ENCODE assay signal across 21 cellular contexts in genomic region chr7:135601182-135601581, GRCh38. TPM values are rescaled to one million over a fixed set of nuclear protein-coding genes. Genes with fewer than 3 reads are reported as not detected.
DNase-seq lines count a peak whose midpoint lies in the region; ATAC-seq, FAIRE-seq and TF ChIP-seq lines count a peak whose summit lies in the region.
"Had no signal": no experiment of that assay in that cellular context is flagged by ENCODE, and none has a peak within 500 bp of the region (broad histone marks: within the 10 kb centered on the region; RNA-seq: fewer than 3 reads in every experiment).

No MANE protein-coding gene starts in this region.

- no peaks in the 10 kb centered on the region for H4K20me1 ChIP-seq in IMR-90 (ENCODE audit: insufficient read depth, low read length)

- no peak for TF ChIP-seq POLR2A in IMR-90 (IDR thresholded peaks at IDR 0.05; ENCODE audit: low read depth, low read length)

- DNase-seq in AG09309 (ENCODE audit: low read depth) (peak; percentile 4), IMR-90 (peak; percentile 67), bronchial epithelial cell (ENCODE audit: low read depth) (peak; percentile 48), globus pallidus (ENCODE audit: low spot score) (peak; percentile 20), NCI-H526 treated with DMSO at 0.1 percent for 48 hours (lab: John Stamatoyannopoulos, UW) (no peak), GDM1 (lab: John Stamatoyannopoulos, UW) (no peak), NCI-H1092 treated with DMSO at 0.1 percent for 48 hours (lab: John Stamatoyannopoulos, UW) (no peak)
- DNase-seq: activated CD4-positive, alpha-beta T cell treated with anti-CD3 and anti-CD28 coated beads, Interleukin-2, amount 50 U/mL, for 4 hours; effector memory CD8-positive, alpha-beta T cell; mesendoderm; natural killer cell; NCI-H1436 treated with DMSO at 0.1 percent for 48 hours; NCI-H69; pancreas; stimulated activated CD4-positive, alpha-beta T cell treated with anti-CD3 and anti-CD28 coated beads, Interleukin-2, amount 100 ng/mL, for 24 hours; stimulated activated naive CD4-positive, alpha-beta T cell treated with Interleukin-2 at 50 U/mL for 16 hours; transverse colon had no signal

- CTCF ChIA-PET in IMR-90 (lab: Yijun Ruan, JAX): interaction anchor here (0.6 to 0.8 kb wide), 2 partner anchors 20 to 428 kb away, joined by 3 to 4 read pairs; no protein-coding TSS in a partner anchor

- no peaks in the 10 kb centered on the region for H3K9me1 ChIP-seq in IMR-90 (ENCODE audit: insufficient read depth, low read length)

- no peak overlapping the region for H2BK5ac ChIP-seq in IMR-90 (ENCODE audit: low read depth, low read length, poor library complexity, severe bottlenecking)

- no peak overlapping the region for H2AFZ ChIP-seq in IMR-90 (replicated peaks; ENCODE audit: low read length, poor library complexity)

- H2BK20ac ChIP-seq in IMR-90 (ENCODE audit: low read depth, low read length): no peak overlapping the region

- no peak overlapping the region for H4K8ac ChIP-seq in IMR-90 (ENCODE audit: low read depth in 2 of 2, low read length in 2 of 2)

- H3K14ac ChIP-seq in IMR-90 (replicated peaks; ENCODE audit: low read depth, low read length): no peak overlapping the region

- no peak for FAIRE-seq in bronchial epithelial cell (lab: Jason Lieb, UNC)
- FAIRE-seq: GM18507, H1, pancreas had no signal

- no peaks in the 10 kb centered on the region for H3K9me3 ChIP-seq in IMR-90 (ENCODE audit: control insufficient read depth, insufficient read depth, low read length)
- H3K9me3 ChIP-seq: pancreas had no signal

- no peak overlapping the region for H3K18ac ChIP-seq in IMR-90 (ENCODE audit: low read depth, low read length)

- no peak overlapping the region for H2BK120ac ChIP-seq in IMR-90 (ENCODE audit: low read depth, low read length)

- no peaks in the 10 kb centered on the region; a peak in 2 of 4 replicates for H3K79me1 ChIP-seq in IMR-90 (ENCODE audit: low read depth in 1 of 2, low read length in 2 of 2)

- H3K4ac ChIP-seq in IMR-90 (ENCODE audit: low read depth, low read length): no peak overlapping the region

- H3K27me3 ChIP-seq in IMR-90 (ENCODE audit: control insufficient read depth, insufficient read depth, low read length): no peaks in the 10 kb centered on the region
- no peaks in the 10 kb centered on the region for H3K27me3 ChIP-seq in bronchial epithelial cell (ENCODE audit: control insufficient read depth, insufficient read depth, low read length)
- H3K27me3 ChIP-seq: pancreas, transverse colon had no signal

- H3K36me3 ChIP-seq in IMR-90 (ENCODE audit: control insufficient read depth, insufficient read depth, low read length) (peaks cover 7% of the 10 kb centered on the region; the same call in 1 of the 2 replicates), bronchial epithelial cell (ENCODE audit: control insufficient read depth, insufficient read depth, low read length) (peaks cover 8% of the 10 kb centered on the region)

- H3K4me2 ChIP-seq in IMR-90 (ENCODE audit: low read depth, low read length): no peak overlapping the region

- no peak for TF ChIP-seq RAD21 in IMR-90 (IDR thresholded peaks at IDR 0.05; ENCODE audit: low read length)

- no peak for TF ChIP-seq CTCF in AG09309 (IDR thresholded peaks at IDR 0.05; ENCODE audit: control insufficient read depth, insufficient read depth, low read depth, low read length, missing control alignments)
- TF ChIP-seq CTCF in IMR-90 (conservative IDR thresholded peaks at IDR 0.05; ENCODE audit: low read depth, low read length): no peak
- TF ChIP-seq CTCF in bronchial epithelial cell (IDR thresholded peaks at IDR 0.05; ENCODE audit: insufficient read depth, low read length, severe bottlenecking): no peak

- BruUV-seq in IMR-90 (replicated peaks; lab: Mats Ljungman, UMichigan): no TSS peak

- in situ Hi-C loops in IMR-90 (cut with MboI; ENCODE audit: low sequenced_read_pairs): no loop called here

- no peak overlapping the region for H2BK15ac ChIP-seq in IMR-90 (ENCODE audit: low read depth, low read length)

- H3K23ac ChIP-seq in IMR-90 (ENCODE audit: low read depth, low read length): no peak overlapping the region

- dilution Hi-C loops in IMR-90 (cut with HindIII; ENCODE audit: low sequenced_read_pairs, unreplicated experiment): no loop called here

- POLR2A ChIA-PET in IMR-90 (lab: Charles Lee; ENCODE audit: unreplicated experiment): interaction anchor here (0.6 kb wide), 1 partner anchor 16 kb away, joined by 3 read pairs; no protein-coding TSS in a partner anchor

- no peak overlapping the region for H3K56ac ChIP-seq in IMR-90 (ENCODE audit: extremely low read depth, insufficient read depth, low read length)

- H4K91ac ChIP-seq in IMR-90 (ENCODE audit: insufficient read depth, low read depth, low read length): no peak overlapping the region

- no peak overlapping the region for H3K4me3 ChIP-seq in AG09309 (ENCODE audit: control insufficient read depth, low read depth, low read length)
- no peak overlapping the region for H3K4me3 ChIP-seq in IMR-90 (ENCODE audit: insufficient read depth, low read depth, low read length)
- no peak overlapping the region for H3K4me3 ChIP-seq in bronchial epithelial cell (ENCODE audit: low read depth, low read length)
- H3K4me3 ChIP-seq: pancreas, transverse colon had no signal

- H4K5ac ChIP-seq in IMR-90 (ENCODE audit: low read depth, low read length): no peak overlapping the region

- ATAC-seq in IMR-90 (ENCODE audit: low read depth) (peak; percentile 42; the same call in 1 of the 2 replicates), GM21360 (IDR thresholded peaks at IDR 0.05; ENCODE audit: unreplicated experiment) (no peak)
- ATAC-seq: effector memory CD8-positive, alpha-beta T cell; natural killer cell; pancreas; Right ventricle myocardium inferior had no signal

- H3K4me1 ChIP-seq in IMR-90 (ENCODE audit: control insufficient read depth, insufficient read depth, low read length): peaks cover 2% of the 10 kb centered on the region; the same call in 1 of the 2 replicates
- H3K4me1 ChIP-seq: pancreas, transverse colon had no signal

- no peak overlapping the region for H2AK5ac ChIP-seq in IMR-90 (ENCODE audit: low read depth, low read length)

- H2AK9ac ChIP-seq in IMR-90 (replicated peaks; ENCODE audit: low read depth, low read length, poor library complexity): no peak overlapping the region

- intact Hi-C loops in IMR-90 (cut with micrococcal nuclease): loop anchor here (5.0 kb wide), 1 partner anchor 51 kb away; no protein-coding TSS in a partner anchor

- no peak overlapping the region for H3K27ac ChIP-seq in IMR-90 (ENCODE audit: insufficient read depth, low read length)
- H3K27ac ChIP-seq: pancreas, transverse colon had no signal

- no peak overlapping the region for H3K9ac ChIP-seq in IMR-90 (ENCODE audit: low read depth, low read length)

TF ChIP-seq in IMR-90, 13 proteins besides CTCF, POLR2A, EP300 and RAD21:
- no peak for TF ChIP-seq SMC3 (IDR thresholded peaks at IDR 0.05; ENCODE audit: low read depth, low read length)
- peak; percentile 33; the same call in 1 of the 2 replicates for TF ChIP-seq FOS (IDR thresholded peaks at IDR 0.05; ENCODE audit: low read depth, low read length)

RNA-seq across cellular contexts. Expression of gene NUP205, which starts 43.5 kb away (rescaled TPM):
- total RNA-seq in IMR-90 (2012; rRNA removed) (81.7 and 84.6 TPM in 2 replicates), bronchial epithelial cell (45.0 and 53.8 TPM in 2 replicates)
- polyA plus RNA-seq in IMR-90 (2012; rRNA removed): 27.5 and 29.5 TPM in 2 replicates
- 8.0 and 14.8 TPM in 2 replicates for polyA plus RNA-seq in IMR-90 (2012; cell fraction: cytosol; rRNA removed)
- polyA plus RNA-seq in IMR-90 (2012; cell fraction: nucleus; rRNA removed; ENCODE audit: low replicate concordance): 9.8 and 41.3 TPM in 2 replicates

Comparison
In these comparisons a context has a peak if more than half of its experiments do, and no peak if none do; other contexts are left out.
1. DNase-seq: peak in AG09309 (single experiment), IMR-90 (single experiment), bronchial epithelial cell (single experiment) and globus pallidus (single experiment); none in NCI-H526 treated with DMSO at 0.1 percent for 48 hours (single experiment), GDM1 (single experiment) and NCI-H1092 treated with DMSO at 0.1 percent for 48 hours (single experiment).